In genomic region chr2:214529514-214529913, GRCh38 we compare ENCODE assay signal across 29 cellular contexts.
"Had no signal": no experiment of that assay in that cellular context is flagged by ENCODE, and none has a peak within 500 bp of the region (broad histone marks: within the 10 kb centered on the region; RNA-seq: fewer than 3 reads in every experiment).

No MANE protein-coding gene starts in this region.

- DNase-seq: naive thymus-derived CD4-positive, alpha-beta T cell; natural killer cell; nucleus accumbens; pancreas; psoas muscle; right cardiac atrium; spleen; stimulated activated CD4-positive, alpha-beta T cell treated with anti-CD3 and anti-CD28 coated beads, Interleukin-12 subunit alpha, Interleukin-12 subunit beta, amount 100 ng/mL, for 4 hours; stimulated activated CD4-positive, alpha-beta T cell treated with anti-CD3 and anti-CD28 coated beads, Interleukin-1b, Interleukin-23, amount 100 ng/mL, for 48 hours; stimulated activated CD4-positive, alpha-beta T cell treated with anti-CD3 and anti-CD28 coated beads, Interleukin-4, amount 100 ng/mL, for 1 hour; stimulated activated CD4-positive, alpha-beta T cell treated with anti-CD3 and anti-CD28 coated beads, Interleukin-4, amount 100 ng/mL, for 4 hours; stimulated activated CD8-positive, alpha-beta memory T cell treated with anti-CD3 and anti-CD28 coated beads, Interleukin-4, amount 100 ng/mL, for 48 hours; stimulated activated naive CD4-positive, alpha-beta T cell; stimulated activated naive CD8-positive, alpha-beta T cell treated with anti-CD3 and anti-CD28 coated beads, Interleukin-15, amount 100 ng/mL, for 72 hours; stimulated activated naive CD8-positive, alpha-beta T cell treated with anti-CD3 and anti-CD28 coated beads, Interleukin-15, Interleukin-2, amounts not matched to agents 100 U/mL and 50 U/mL, for 24 hours; substantia nigra; testis; tibial artery; transverse colon; upper lobe of left lung had no signal

- H3K4me1 ChIP-seq: pancreas, psoas muscle, spleen, suprapubic skin, testis, tibial artery, transverse colon, upper lobe of left lung, vagina had no signal

- H3K9me3 Mint-ChIP-seq: nephron; stimulated activated naive CD8-positive, alpha-beta T cell treated with anti-CD3 and anti-CD28 coated beads, Interleukin-15, amount 100 ng/mL, for 72 hours had no signal

- H3K36me3 Mint-ChIP-seq: naive thymus-derived CD4-positive, alpha-beta T cell; natural killer cell; stimulated activated memory B cell treated with anti-CD40 and anti-IgM and Interleukin-4, amounts not matched to agents 10 μg/mL and 1 μg/mL and 100 μg/mL, for 72 hours had no signal

- FAIRE-seq: pancreas, urothelium cell line had no signal

- H3K27me3 ChIP-seq: neutrophil, pancreas, spleen, suprapubic skin, testis, tibial artery, transverse colon, upper lobe of left lung, vagina had no signal

- H3K9me3 ChIP-seq: neutrophil, pancreas, psoas muscle, suprapubic skin, testis, tibial artery, transverse colon, upper lobe of left lung, vagina had no signal

- H3K27ac Mint-ChIP-seq: naive thymus-derived CD4-positive, alpha-beta T cell; natural killer cell; nephron; stimulated activated memory B cell treated with anti-CD40 and anti-IgM and Interleukin-4, amounts not matched to agents 10 μg/mL and 1 μg/mL and 100 μg/mL, for 72 hours; stimulated activated naive CD8-positive, alpha-beta T cell treated with anti-CD3 and anti-CD28 coated beads, Interleukin-15, amount 100 ng/mL, for 72 hours had no signal

- ATAC-seq: naive thymus-derived CD4-positive, alpha-beta T cell; natural killer cell; pancreas; psoas muscle; right cardiac atrium; sciatic nerve; stimulated activated memory B cell treated with anti-CD40 and anti-IgM and Interleukin-4, amounts not matched to agents 10 μg/mL and 1 μg/mL and 100 μg/mL, for 72 hours; stimulated activated naive CD8-positive, alpha-beta T cell treated with anti-CD3 and anti-CD28 coated beads, Interleukin-15, amount 100 ng/mL, for 72 hours; stimulated activated naive CD8-positive, alpha-beta T cell treated with anti-CD3 and anti-CD28 coated beads, Interleukin-15, Interleukin-2, amounts not matched to agents 100 U/mL and 50 U/mL, for 24 hours had no signal

- H3K27me3 Mint-ChIP-seq: naive thymus-derived CD4-positive, alpha-beta T cell; stimulated activated memory B cell treated with anti-CD40 and anti-IgM and Interleukin-4, amounts not matched to agents 10 μg/mL and 1 μg/mL and 100 μg/mL, for 72 hours; stimulated activated naive CD8-positive, alpha-beta T cell treated with anti-CD3 and anti-CD28 coated beads, Interleukin-15, amount 100 ng/mL, for 72 hours had no signal

- H3K36me3 ChIP-seq: neutrophil, pancreas, spleen, suprapubic skin, tibial artery, transverse colon, upper lobe of left lung, vagina had no signal

- H3K4me2 ChIP-seq: smooth muscle cell had no signal

- H3K4me1 Mint-ChIP-seq: naive thymus-derived CD4-positive, alpha-beta T cell; natural killer cell; stimulated activated memory B cell treated with anti-CD40 and anti-IgM and Interleukin-4, amounts not matched to agents 10 μg/mL and 1 μg/mL and 100 μg/mL, for 72 hours; stimulated activated naive CD8-positive, alpha-beta T cell treated with anti-CD3 and anti-CD28 coated beads, Interleukin-15, amount 100 ng/mL, for 72 hours had no signal

- H3K4me3 ChIP-seq: pancreas, psoas muscle, skin epidermis, smooth muscle cell, spleen, suprapubic skin, testis, tibial artery, transverse colon, upper lobe of left lung, vagina had no signal

- H3K27ac ChIP-seq: neutrophil, pancreas, psoas muscle, skin epidermis, spleen, suprapubic skin, testis, tibial artery, transverse colon, upper lobe of left lung, vagina had no signal

- H3K4me3 Mint-ChIP-seq: naive thymus-derived CD4-positive, alpha-beta T cell; natural killer cell; nephron; stimulated activated memory B cell treated with anti-CD40 and anti-IgM and Interleukin-4, amounts not matched to agents 10 μg/mL and 1 μg/mL and 100 μg/mL, for 72 hours; stimulated activated naive CD8-positive, alpha-beta T cell treated with anti-CD3 and anti-CD28 coated beads, Interleukin-15, amount 100 ng/mL, for 72 hours had no signal
